Comparison of ENCODE assay signal across 10 cellular contexts in genomic region chr9:72304538-72304937, GRCh38.
DNase-seq lines count a peak whose midpoint lies in the region; ATAC-seq and TF ChIP-seq lines count a peak whose summit lies in the region.
"Had no signal": no experiment of that assay in that cellular context is flagged by ENCODE, and none has a peak within 500 bp of the region (broad histone marks: within the 10 kb centered on the region; RNA-seq: fewer than 3 reads in every experiment).

No MANE protein-coding gene starts in this region.

- H3K27me3 ChIP-seq in mucosa of stomach (ENCODE audit: control insufficient read depth, insufficient read depth, low read length) (no peaks in the 10 kb centered on the region), upper lobe of left lung (no peaks in the 10 kb centered on the region), H7 (ENCODE audit: control insufficient read depth, insufficient read depth, low read length) (no peaks in the 10 kb centered on the region)

- H3K27ac ChIP-seq in caudate nucleus (ENCODE audit: low read depth, low read length) (peak overlapping the region; percentile 78), upper lobe of left lung (peak overlapping the region; percentile 81 to 94 (median 88))

- H3K4me3 Mint-ChIP-seq in activated naive CD4-positive, alpha-beta T cell treated with anti-CD3 and anti-CD28 coated beads, Interleukin-2, amount 50 U/mL, for 24 hours = peak overlapping the region; percentile 66

- H3K36me3 ChIP-seq in mucosa of stomach (ENCODE audit: control insufficient read depth, insufficient read depth, low read length) (no peaks in the 10 kb centered on the region), upper lobe of left lung (no peaks in the 10 kb centered on the region), H7 (replicated peaks; ENCODE audit: control insufficient read depth, insufficient read depth, low read length) (no peaks in the 10 kb centered on the region)

- no peak overlapping the region for H3K4me3 ChIP-seq in mucosa of stomach (ENCODE audit: low read length)
- H3K4me3 ChIP-seq in upper lobe of left lung = peak overlapping the region in 3 of 4 donors; percentile 37 to 43 (median 42)
- no peak overlapping the region for H3K4me3 ChIP-seq in H7 (ENCODE audit: insufficient read depth, low read depth, low read length)

- WGBS in upper lobe of left lung, 2 donors = 17 to 23% methylated on average over 1 of the region's 1 CpG

- no peaks in the 10 kb centered on the region for H3K9me3 ChIP-seq in mucosa of stomach (ENCODE audit: control insufficient read depth, low read length)
- H3K9me3 ChIP-seq in upper lobe of left lung = no peaks in the 10 kb centered on the region

- no peaks in the 10 kb centered on the region for H3K9me3 Mint-ChIP-seq in activated naive CD4-positive, alpha-beta T cell treated with anti-CD3 and anti-CD28 coated beads, Interleukin-2, amount 50 U/mL, for 24 hours
- H3K9me3 Mint-ChIP-seq in activated naive CD4-positive, alpha-beta T cell treated with anti-CD3 and anti-CD28 coated beads, Interleukin-2, amount 50 U/mL, for 72 hours = peaks cover 0 to 7% of the 10 kb centered on the region in 2 donors

- TF ChIP-seq POLR2A in upper lobe of left lung (IDR thresholded peaks at IDR 0.05) = no peak

- no peak for TF ChIP-seq EP300 in upper lobe of left lung (IDR thresholded peaks at IDR 0.05)

- DNase-seq in activated naive CD4-positive, alpha-beta T cell treated with anti-CD3 and anti-CD28 coated beads, Interleukin-2, amount 50 U/mL, for 72 hours (ENCODE audit: low spot score in 2 of 2) = no peak
- no peak for DNase-seq in caudate nucleus (lab: John Stamatoyannopoulos, UW)
- DNase-seq in upper lobe of left lung = no peak
- no peak for DNase-seq in H7
- no peak for DNase-seq in activated gamma-delta T cell (lab: John Stamatoyannopoulos, UW)
- DNase-seq: NCI-H1105; stimulated activated CD8-positive, alpha-beta memory T cell treated with anti-CD3 and anti-CD28 coated beads, Interleukin-4, amount 100 ng/mL, for 48 hours had no signal

- H3K27ac Mint-ChIP-seq in activated naive CD4-positive, alpha-beta T cell treated with anti-CD3 and anti-CD28 coated beads, Interleukin-2, amount 50 U/mL, for 24 hours = no peak overlapping the region
- no peak overlapping the region for H3K27ac Mint-ChIP-seq in activated naive CD4-positive, alpha-beta T cell treated with anti-CD3 and anti-CD28 coated beads, Interleukin-2, amount 50 U/mL, for 72 hours

- H3K4me1 ChIP-seq in mucosa of stomach (ENCODE audit: control insufficient read depth, insufficient read depth, low read length) (peaks cover 31% of the 10 kb centered on the region), upper lobe of left lung (peaks cover 7 to 24% (median 22%) of the 10 kb centered on the region in 4 donors)

- peaks cover 2% of the 10 kb centered on the region for H3K27me3 Mint-ChIP-seq in activated naive CD4-positive, alpha-beta T cell treated with anti-CD3 and anti-CD28 coated beads, Interleukin-2, amount 50 U/mL, for 24 hours

- H3K36me3 Mint-ChIP-seq in activated naive CD4-positive, alpha-beta T cell treated with anti-CD3 and anti-CD28 coated beads, Interleukin-2, amount 50 U/mL, for 24 hours = no peaks in the 10 kb centered on the region
- no peaks in the 10 kb centered on the region for H3K36me3 Mint-ChIP-seq in activated naive CD4-positive, alpha-beta T cell treated with anti-CD3 and anti-CD28 coated beads, Interleukin-2, amount 50 U/mL, for 72 hours

- no peak for ATAC-seq in activated naive CD4-positive, alpha-beta T cell treated with anti-CD3 and anti-CD28 coated beads, Interleukin-2, amount 50 U/mL, for 72 hours
- ATAC-seq in upper lobe of left lung (ENCODE audit: low FRiP score in 2 of 2) (no peak), GM19328 (IDR thresholded peaks at IDR 0.05; ENCODE audit: unreplicated experiment) (no peak)

- no peak for TF ChIP-seq CTCF in upper lobe of left lung (IDR thresholded peaks at IDR 0.05)

- peak overlapping the region; percentile 51 for H3K9ac ChIP-seq in mucosa of stomach (ENCODE audit: low read length)

- H3K4me1 Mint-ChIP-seq in activated naive CD4-positive, alpha-beta T cell treated with anti-CD3 and anti-CD28 coated beads, Interleukin-2, amount 50 U/mL, for 24 hours = peaks cover 30% of the 10 kb centered on the region

Comparison
In these comparisons a context has a peak if more than half of its experiments do, and no peak if none do; other contexts are left out.
1. H3K4me3 ChIP-seq: peak in upper lobe of left lung (3 of 4); none in mucosa of stomach (single experiment) and H7 (single experiment).